ENCODE assay signal across 8 cellular contexts in the genomic region with DNA sequence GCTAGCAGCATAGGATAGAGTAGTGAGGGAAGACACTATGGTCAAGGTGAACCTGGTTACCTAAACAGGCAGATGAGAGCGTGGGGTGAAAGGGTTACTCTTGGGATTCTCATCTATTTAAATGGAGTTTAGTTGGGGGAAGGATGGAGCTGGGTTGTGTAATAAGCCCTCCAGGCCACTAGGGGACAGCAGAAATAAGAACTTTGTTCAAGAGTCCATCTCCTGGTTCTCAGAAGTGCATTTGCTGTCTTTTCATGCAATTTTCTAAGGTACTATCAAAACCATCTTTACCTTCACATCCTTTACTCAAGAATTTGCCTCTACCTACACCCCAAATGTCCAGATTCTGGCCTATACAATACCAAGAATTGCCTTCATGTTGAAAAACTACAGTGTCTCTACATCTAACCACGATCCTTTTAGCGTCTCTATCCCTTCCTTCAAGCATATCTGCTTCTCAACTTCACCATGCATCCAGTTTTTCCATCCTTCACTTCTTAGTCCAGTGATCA. TPM values are rescaled to one million over a fixed set of nuclear protein-coding genes. Genes with fewer than 3 reads are reported as not detected.
A peak's percentile ranks its signal among the peaks of the same experiment; 100 is the strongest.
DNase-seq lines count a peak whose midpoint lies in the region; ATAC-seq and TF ChIP-seq lines count a peak whose summit lies in the region.

No MANE protein-coding gene starts in this region.

- H3K9me3 Mint-ChIP-seq in activated naive CD4-positive, alpha-beta T cell treated with anti-CD3 and anti-CD28 coated beads, Interleukin-2, amount 10 ng/mL, durations not matched to agents 7 days and 5 days: peaks cover 7% of the 10 kb centered on the region
- peaks cover 0 to 6% (median 2%) of the 10 kb centered on the region in 7 donors for H3K9me3 Mint-ChIP-seq in naive B cell

- H3K9me3 ChIP-seq in Loucy (ENCODE audit: insufficient read depth, low read depth, low read length): 0 out of 2 replicates have a peak, but pooled peaks cover 3% of the 10 kb centered on the region

- no peak overlapping the region for H3K4me3 Mint-ChIP-seq in activated naive CD4-positive, alpha-beta T cell treated with anti-CD3 and anti-CD28 coated beads, Interleukin-2, amount 10 ng/mL, durations not matched to agents 7 days and 5 days
- peak overlapping the region in 4 of 8 donors; percentile 1 to 59 (median 23) for H3K4me3 Mint-ChIP-seq in naive B cell

- H3K4me2 ChIP-seq in Loucy (ENCODE audit: low read depth, low read length, poor library complexity, severe bottlenecking): no peak overlapping the region

- H4K20me1 ChIP-seq in Loucy (ENCODE audit: insufficient read depth, low read length, poor library complexity, severe bottlenecking): no peaks in the 10 kb centered on the region

- ATAC-seq in naive B cell (ENCODE audit: low read depth in 2 of 2): no peak
- no peak for ATAC-seq in HG03045 (IDR thresholded peaks at IDR 0.05; ENCODE audit: unreplicated experiment)

- H3F3A ChIP-seq in Loucy (ENCODE audit: low read depth): no peaks in the 10 kb centered on the region

- H3K27me3 Mint-ChIP-seq in activated naive CD4-positive, alpha-beta T cell treated with anti-CD3 and anti-CD28 coated beads, Interleukin-2, amount 10 ng/mL, durations not matched to agents 7 days and 5 days: no peaks in the 10 kb centered on the region
- H3K27me3 Mint-ChIP-seq in naive B cell: no peaks in the 10 kb centered on the region

- no peaks in the 10 kb centered on the region for H3K27me3 ChIP-seq in Loucy (ENCODE audit: insufficient read depth, low read length, poor library complexity, severe bottlenecking)

- H3K79me2 ChIP-seq in Loucy (ENCODE audit: insufficient read depth, low read length): no peaks in the 10 kb centered on the region

- H3K27ac Mint-ChIP-seq in activated naive CD4-positive, alpha-beta T cell treated with anti-CD3 and anti-CD28 coated beads, Interleukin-2, amount 10 ng/mL, durations not matched to agents 7 days and 5 days: peak overlapping the region; percentile 44
- H3K27ac Mint-ChIP-seq in naive B cell: peak overlapping the region in 4 of 6 donors; percentile 2 to 95 (median 20)

- DNase-seq in GM12864 (ENCODE audit: low read depth) (no peak), naive B cell (no peak), amygdala (lab: John Stamatoyannopoulos, UW) (no peak), NCI-H345 (lab: John Stamatoyannopoulos, UW) (no peak), GM19240 (ENCODE audit: insufficient read length, low spot score) (no peak)
- DNase-seq in activated naive CD4-positive, alpha-beta T cell treated with anti-CD3 and anti-CD28 coated beads, Interleukin-2, amount 10 ng/mL, durations not matched to agents 7 days and 5 days: peak; percentile 52

- H3K9ac ChIP-seq in Loucy (ENCODE audit: low read depth, low read length, poor library complexity, severe bottlenecking): no peak overlapping the region

- H3K4me3 ChIP-seq in GM12864 (ENCODE audit: low read depth, low read length) (no peak overlapping the region), Loucy (ENCODE audit: low read length, poor library complexity, severe bottlenecking) (no peak overlapping the region)

- CTCF ChIA-PET in activated naive CD4-positive, alpha-beta T cell treated with anti-CD3 and anti-CD28 coated beads, Interleukin-2, amount 10 ng/mL, durations not matched to agents 7 days and 5 days (lab: Charles Lee): interaction anchor here (0.6 to 5.8 kb wide), 22 partner anchors 8 to 291 kb away, joined by 3 to 69 read pairs (median 4); partner anchors contain the start of genes SLAMF1 and SLAMF6

- H3K9me2 ChIP-seq in Loucy (replicated peaks; ENCODE audit: low read depth, low read length): no peaks in the 10 kb centered on the region

- TF ChIP-seq CTCF in GM12864 (IDR thresholded peaks at IDR 0.05; ENCODE audit: low read depth, low read length, missing control alignments) (peak; percentile 87), Loucy (conservative IDR thresholded peaks at IDR 0.05; ENCODE audit: low read length) (peak; percentile 84)

- peaks cover 79% of the 10 kb centered on the region for H3K36me3 Mint-ChIP-seq in activated naive CD4-positive, alpha-beta T cell treated with anti-CD3 and anti-CD28 coated beads, Interleukin-2, amount 10 ng/mL, durations not matched to agents 7 days and 5 days
- H3K36me3 Mint-ChIP-seq in naive B cell: peaks cover 26 to 27% of the 10 kb centered on the region in 2 donors

- peaks cover 14% of the 10 kb centered on the region for H3K4me1 ChIP-seq in Loucy (ENCODE audit: insufficient read depth, low read length, poor library complexity, severe bottlenecking)

- peak overlapping the region; percentile 86 for H2AFZ ChIP-seq in Loucy (ENCODE audit: low read length)

- H3K36me3 ChIP-seq in Loucy (ENCODE audit: insufficient read depth, low read length): no peaks in the 10 kb centered on the region

- H3K4me1 Mint-ChIP-seq in activated naive CD4-positive, alpha-beta T cell treated with anti-CD3 and anti-CD28 coated beads, Interleukin-2, amount 10 ng/mL, durations not matched to agents 7 days and 5 days: peaks cover 72% of the 10 kb centered on the region
- peaks cover 51 to 62% (median 56%) of the 10 kb centered on the region in 3 donors for H3K4me1 Mint-ChIP-seq in naive B cell

RNA-seq across cellular contexts. Expression of gene SLAMF1, which starts 28.0 kb away (rescaled TPM):
- polyA plus RNA-seq in naive B cell (ENCODE audit: low read depth in 6 of 6): 10 to 100 TPM; 18.9 to 36.6 (median 23.0) TPM

RNA-seq across cellular contexts. Expression of gene CD84, which starts 39.5 kb away (rescaled TPM):
- 10 to 100 TPM in 5 of 6 donors, 1 to 10 TPM in 1; 8.5 to 20.6 (median 13.1) TPM for polyA plus RNA-seq in naive B cell (ENCODE audit: low read depth in 6 of 6)
